Comparison of ENCODE assay signal across 1 cellular context in the genomic region with DNA sequence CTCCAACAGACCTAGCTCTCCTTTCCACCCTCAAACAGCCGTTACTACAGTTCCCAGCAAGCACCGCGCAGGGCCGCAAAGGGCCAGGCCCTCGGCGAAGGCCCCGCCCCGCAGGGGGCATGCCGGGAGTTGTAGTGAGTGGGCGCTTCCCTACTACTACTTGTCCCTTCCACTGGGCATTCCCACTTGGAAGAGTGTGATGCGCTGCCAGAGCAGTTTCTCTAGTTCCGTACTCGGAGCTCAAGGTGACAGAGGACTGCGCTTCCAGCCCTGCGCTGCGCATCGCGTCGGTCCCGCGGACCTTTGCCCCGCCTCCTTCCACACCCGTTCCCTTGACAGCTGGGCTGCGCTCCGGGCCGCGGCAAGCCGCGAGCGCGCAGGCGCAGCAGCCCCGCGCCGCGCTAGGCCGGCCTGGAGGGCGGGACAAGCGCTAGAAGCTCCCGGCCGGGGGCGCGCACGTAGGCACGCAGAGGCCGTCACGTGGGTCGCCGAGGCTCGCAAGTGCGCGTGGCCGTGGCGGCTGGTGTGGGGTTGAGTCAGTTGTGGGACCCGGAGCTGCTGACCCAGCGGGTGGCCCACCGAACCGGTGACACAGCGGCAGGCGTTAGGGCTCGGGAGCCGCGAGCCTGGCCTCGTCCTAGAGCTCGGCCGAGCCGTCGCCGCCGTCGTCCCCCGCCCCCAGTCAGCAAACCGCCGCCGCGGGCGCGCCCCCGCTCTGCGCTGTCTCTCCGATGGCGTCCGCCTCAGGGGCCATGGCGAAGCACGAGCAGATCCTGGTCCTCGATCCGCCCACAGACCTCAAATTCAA.
TF ChIP-seq lines count a peak whose summit lies in the region.

A gene with protein sequence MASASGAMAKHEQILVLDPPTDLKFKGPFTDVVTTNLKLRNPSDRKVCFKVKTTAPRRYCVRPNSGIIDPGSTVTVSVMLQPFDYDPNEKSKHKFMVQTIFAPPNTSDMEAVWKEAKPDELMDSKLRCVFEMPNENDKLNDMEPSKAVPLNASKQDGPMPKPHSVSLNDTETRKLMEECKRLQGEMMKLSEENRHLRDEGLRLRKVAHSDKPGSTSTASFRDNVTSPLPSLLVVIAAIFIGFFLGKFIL (plus strand): TSS at position 491 of the 808 bp plus-strand sequence. CDS start 241 bp downstream, at position 732.

TF ChIP-seq in H1, 55 proteins besides CTCF, POLR2A, EP300 and RAD21 (continued from another document):
- TF ChIP-seq BRCA1 (IDR thresholded peaks at IDR 0.05; ENCODE audit: low read depth, low read length) (no peak), CBX8 (IDR thresholded peaks at IDR 0.05; ENCODE audit: borderline replicate concordance, low read depth, low read length) (no peak), NANOG (IDR thresholded peaks at IDR 0.05; ENCODE audit: insufficient read depth, low read depth, low read length, poor library complexity, severe bottlenecking) (no peak), SP4 (IDR thresholded peaks at IDR 0.05; ENCODE audit: low read length) (no peak)
